ENCODE assay signal across 8 cellular contexts in the genomic region with DNA sequence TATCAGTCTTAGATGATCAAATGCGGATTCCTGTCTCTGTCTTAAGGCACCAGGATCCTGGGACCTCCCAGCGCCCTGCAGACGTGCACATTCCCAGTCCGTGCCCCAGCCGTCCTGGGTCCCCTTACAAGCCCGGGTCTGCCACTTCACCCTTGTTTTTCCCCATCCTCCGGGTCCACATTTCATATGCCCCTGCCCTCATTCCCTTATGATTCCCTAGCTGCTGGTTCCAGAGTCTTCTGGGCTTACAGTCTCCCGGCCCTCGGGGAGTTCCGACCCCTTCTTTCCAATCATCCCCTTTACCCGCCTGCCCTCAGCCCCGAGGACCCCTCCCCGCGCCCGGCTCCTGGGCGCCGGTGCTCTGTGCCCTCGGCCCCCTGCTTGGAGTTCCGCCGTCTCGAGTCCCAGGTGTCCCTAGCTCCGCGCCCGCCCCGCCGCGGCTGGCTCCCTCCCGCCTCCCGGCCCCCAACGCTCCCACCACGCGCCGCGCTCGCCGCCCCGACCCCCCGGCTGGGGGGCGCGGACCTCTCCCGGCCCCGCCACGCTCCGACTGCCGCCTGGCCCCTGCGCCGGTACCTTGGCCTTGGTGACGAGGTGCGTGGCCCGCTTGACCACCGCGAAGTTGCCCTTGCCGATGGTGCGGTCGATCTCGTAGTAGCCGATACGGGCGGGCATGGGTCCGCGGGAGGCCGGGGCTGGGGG. TPM values are rescaled to one million over a fixed set of nuclear protein-coding genes. Genes with fewer than 3 reads are reported as not detected.
DNase-seq lines count a peak whose midpoint lies in the region; ATAC-seq and TF ChIP-seq lines count a peak whose summit lies in the region.

No MANE protein-coding gene starts in this region.

- H3K9me3 ChIP-seq in ovary: no peaks in the 10 kb centered on the region

- DNase-seq in NCI-H524 (lab: John Stamatoyannopoulos, UW) (peak; percentile 25 to 28), NCI-H524 treated with DMSO at 0.1 percent for 48 hours (lab: John Stamatoyannopoulos, UW) (no peak), NCI-H2171 (lab: John Stamatoyannopoulos, UW) (peak; percentile 39), glomerular visceral epithelial cell (ENCODE audit: extremely low spot score) (peak; percentile 37), ovary (peak in 4 of 5 donors; percentile 40 to 74 (median 60)), middle frontal gyrus (ENCODE audit: extremely low spot score, low spot score) (no peak)
- peak; percentile 42 for DNase-seq in activated naive CD4-positive, alpha-beta T cell treated with anti-CD3 and anti-CD28 coated beads, Interleukin-2, amount 50 U/mL, for 16 hours

- H3K4me1 ChIP-seq in ovary (ENCODE audit: insufficient read depth): peaks cover 18% of the 10 kb centered on the region

- no peak for TF ChIP-seq POLR2A in ovary (IDR thresholded peaks at IDR 0.05)

- peak overlapping the region; percentile 88 to 98 for H3K27ac ChIP-seq in ovary

- peak; percentile 22 for ATAC-seq in HG02678 (IDR thresholded peaks at IDR 0.05; ENCODE audit: unreplicated experiment)

- H3K27me3 ChIP-seq in ovary: no peaks in the 10 kb centered on the region

- peak overlapping the region; percentile 81 for H3K4me3 ChIP-seq in ovary

- TF ChIP-seq EP300 in ovary (IDR thresholded peaks at IDR 0.05): no peak

- TF ChIP-seq CTCF in ovary (IDR thresholded peaks at IDR 0.05): no peak

- intact Hi-C loops in ovary (cut with DNase I): loop anchor here in 2 of 4 donors (5.0 to 10.0 kb wide), 2 partner anchors 103 to 130 kb away; no protein-coding TSS in a partner anchor

- no peaks in the 10 kb centered on the region for H3K36me3 ChIP-seq in ovary

- WGBS in ovary, 3 donors: 1 to 3% (median 1%) methylated on average over 25 to 62 of the region's 62 CpGs

RNA-seq across cellular contexts. Expression of a gene that starts 0.5 kb away (rescaled TPM):
- 100 to 1,000 TPM in 1 of 7 donors, 10 to 100 TPM in 6; 33.3 to 134 (median 56.2) TPM for total RNA-seq in ovary
- polyA plus RNA-seq in ovary: 10 to 100 TPM; 18.3 to 59.5 TPM

RNA-seq across cellular contexts. Expression of a gene that starts 46.4 kb away (rescaled TPM):
- 10 to 100 TPM; 57.2 to 95.6 (median 83.3) TPM for total RNA-seq in ovary
- polyA plus RNA-seq in ovary: 10 to 100 TPM; 23.0 to 45.9 TPM

Comparison
In these comparisons a context has a peak if more than half of its experiments do, and no peak if none do; other contexts are left out.
1. DNase-seq: peak in NCI-H524 (2 of 2), NCI-H2171 (single experiment), activated naive CD4-positive, alpha-beta T cell treated with anti-CD3 and anti-CD28 coated beads, Interleukin-2, amount 50 U/mL, for 16 hours (single experiment), glomerular visceral epithelial cell (single experiment) and ovary (4 of 5); none in NCI-H524 treated with DMSO at 0.1 percent for 48 hours (single experiment) and middle frontal gyrus (single experiment).